Comparison of ENCODE assay signal across 1 cellular context in genomic region chr9:231625-232024, GRCh38. TPM values are rescaled to one million over a fixed set of nuclear protein-coding genes. Genes with fewer than 3 reads are reported as not detected.
"Had no signal": no experiment of that assay in that cellular context is flagged by ENCODE, and none has a peak within 500 bp of the region (broad histone marks: within the 10 kb centered on the region; RNA-seq: fewer than 3 reads in every experiment).

No MANE protein-coding gene starts in this region.

RNA-seq across cellular contexts. Expression of gene DOCK8, which starts 17.0 kb away (rescaled TPM):
- total RNA-seq: LHCN-M2 had no signal
